8 cellular contexts compared by ENCODE assay signal in genomic region chr10:63166742-63167258, GRCh38. TPM values are rescaled to one million over a fixed set of nuclear protein-coding genes. Genes with fewer than 3 reads are reported as not detected.
DNase-seq lines count a peak whose midpoint lies in the region; ATAC-seq and TF ChIP-seq lines count a peak whose summit lies in the region.

No MANE protein-coding gene starts in this region.

- peaks cover 3% of the 10 kb centered on the region; the same call in 1 of the 2 replicates for H3K79me2 ChIP-seq in Karpas-422 (ENCODE audit: low read length)

- 68% methylated on average over 3 of the region's 3 CpGs; no CpG with 5 or more reads in 1 of the 2 experiments for WGBS in endodermal cell (ENCODE audit: insufficient coverage in 1 of 2, insufficient read length in 1 of 2), 2 experiments

- TF ChIP-seq CTCF in endodermal cell (conservative IDR thresholded peaks at IDR 0.05), result peak; percentile 79

- no peak overlapping the region for H3K27ac Mint-ChIP-seq in endodermal cell
- no peak overlapping the region for H3K27ac Mint-ChIP-seq in memory B cell

- no peaks in the 10 kb centered on the region for H3K9me2 ChIP-seq in Karpas-422 (replicated peaks; ENCODE audit: insufficient read depth, low read length)

- H3K4me1 ChIP-seq in Karpas-422 (ENCODE audit: low read length) (no peaks in the 10 kb centered on the region), endodermal cell (ENCODE audit: control insufficient read depth, insufficient read depth, low read length) (no peaks in the 10 kb centered on the region)

- H3K4me3 ChIP-seq in Karpas-422 (ENCODE audit: low read length) (no peak overlapping the region), endodermal cell (ENCODE audit: low read length) (no peak overlapping the region)

- H3K36me3 ChIP-seq in Karpas-422 (ENCODE audit: insufficient read depth, low read length) (peaks cover 24% of the 10 kb centered on the region), endodermal cell (ENCODE audit: control insufficient read depth, insufficient read depth, low read length) (peaks cover 74% of the 10 kb centered on the region)

- H3K36me3 Mint-ChIP-seq in endodermal cell (ENCODE audit: low read depth), result peaks cover 54% of the 10 kb centered on the region
- peaks cover 21% of the 10 kb centered on the region for H3K36me3 Mint-ChIP-seq in memory B cell

- DNase-seq in D341Med (ENCODE audit: low spot score) (peak; percentile 33), Karpas-422 (peak; percentile 88), RPMI8226 (peak; percentile 55), endodermal cell (no peak), memory B cell (ENCODE audit: low spot score in 2 of 2) (peak in 1 of 2 donors; percentile 41), NCI-H1048 (lab: John Stamatoyannopoulos, UW) (no peak), islet precursor cell (no peak)

- H3K9ac ChIP-seq in Karpas-422 (ENCODE audit: low read length), result no peak overlapping the region
- no peak overlapping the region for H3K9ac ChIP-seq in endodermal cell (ENCODE audit: extremely low read depth, low read length, poor library complexity, severe bottlenecking)

- H3K4me1 Mint-ChIP-seq in endodermal cell (peaks cover 16% of the 10 kb centered on the region), memory B cell (no peaks in the 10 kb centered on the region)

- H3K27ac ChIP-seq in Karpas-422 (ENCODE audit: low read length) (no peak overlapping the region), endodermal cell (ENCODE audit: low read depth, low read length) (no peak overlapping the region)

- ATAC-seq in GM19351 (IDR thresholded peaks at IDR 0.05; ENCODE audit: unreplicated experiment) (peak; percentile 64), memory B cell (ENCODE audit: low read depth) (peak; percentile 70)

- no peak overlapping the region for H3K4me3 Mint-ChIP-seq in endodermal cell
- H3K4me3 Mint-ChIP-seq in memory B cell, result no peak overlapping the region

- H3K9me3 Mint-ChIP-seq in endodermal cell (no peaks in the 10 kb centered on the region), memory B cell (no peaks in the 10 kb centered on the region)

- H3K27me3 Mint-ChIP-seq in endodermal cell (ENCODE audit: insufficient read depth), result no peaks in the 10 kb centered on the region
- H3K27me3 Mint-ChIP-seq in memory B cell, result no peaks in the 10 kb centered on the region

- H2AFZ ChIP-seq in Karpas-422 (ENCODE audit: low read length), result no peak overlapping the region

- no peaks in the 10 kb centered on the region for H3K27me3 ChIP-seq in Karpas-422 (ENCODE audit: low read length)
- no peaks in the 10 kb centered on the region for H3K27me3 ChIP-seq in endodermal cell (ENCODE audit: control insufficient read depth, insufficient read depth, low read length, poor library complexity, severe bottlenecking)

- H3K9me3 ChIP-seq in Karpas-422 (ENCODE audit: low read length) (no peaks in the 10 kb centered on the region), endodermal cell (ENCODE audit: control insufficient read depth, low read length) (no peaks in the 10 kb centered on the region)

- H3K4me2 ChIP-seq in Karpas-422 (ENCODE audit: low read depth, low read length, poor library complexity, severe bottlenecking), result no peak overlapping the region

- H4K20me1 ChIP-seq in Karpas-422 (ENCODE audit: insufficient read depth, low read depth, low read length), result no peaks in the 10 kb centered on the region

RNA-seq across cellular contexts. Expression of gene NRBF2, which starts 33.7 kb away (rescaled TPM):
- total RNA-seq in Karpas-422 (2014; rRNA removed; shearing (Covaris generic); ENCODE audit: low replicate concordance), result 11.0 and 26.1 TPM in 2 replicates
- 10 to 100 TPM; 27.5 to 28.9 TPM for total RNA-seq in endodermal cell
- 22.9 TPM for polyA plus RNA-seq in endodermal cell (2013, experiment 1 of 2)
- polyA plus RNA-seq in endodermal cell (2013, experiment 2 of 2), result 25.0 TPM

Comparison
In these comparisons a context has a peak if more than half of its experiments do, and no peak if none do; other contexts are left out.
1. DNase-seq: peak in D341Med (single experiment), Karpas-422 (single experiment) and RPMI8226 (single experiment); none in endodermal cell (single experiment), NCI-H1048 (single experiment) and islet precursor cell (single experiment).